ENCODE assay signal across 28 cellular contexts in genomic region chr6:72132425-72132824, GRCh38.
DNase-seq lines count a peak whose midpoint lies in the region; ATAC-seq, FAIRE-seq and TF ChIP-seq lines count a peak whose summit lies in the region.
"Had no signal": no experiment of that assay in that cellular context is flagged by ENCODE, and none has a peak within 500 bp of the region (broad histone marks: within the 10 kb centered on the region; RNA-seq: fewer than 3 reads in every experiment).

No MANE protein-coding gene starts in this region.

- TF ChIP-seq POLR2A in prostate gland (IDR thresholded peaks at IDR 0.05), result no peak

- TF ChIP-seq CTCF in BE2C (IDR thresholded peaks at IDR 0.05; ENCODE audit: low read depth, low read length), result no peak
- TF ChIP-seq CTCF in bronchial epithelial cell (IDR thresholded peaks at IDR 0.05; ENCODE audit: insufficient read depth, low read length, severe bottlenecking), result no peak
- no peak for TF ChIP-seq CTCF in ascending aorta (IDR thresholded peaks at IDR 0.05)
- TF ChIP-seq CTCF in prostate gland (IDR thresholded peaks at IDR 0.05), result no peak

- ATAC-seq in GM18868 (IDR thresholded peaks at IDR 0.05; ENCODE audit: unreplicated experiment) (peak; percentile 61), HG03432 (IDR thresholded peaks at IDR 0.05; ENCODE audit: unreplicated experiment) (peak; percentile 56)
- ATAC-seq: activated CD8-positive, alpha-beta T cell treated with anti-CD3 and anti-CD28 coated beads, Interleukin-2, amount 10 ng/mL, durations not matched to agents 7 days and 5 days; esophagus mucosa; left lung; naive thymus-derived CD8-positive, alpha-beta T cell; stimulated activated effector memory CD8-positive, alpha-beta T cell treated with anti-CD3 and anti-CD28 coated beads, Interleukin-12 subunit alpha, Interleukin-12 subunit beta, amount 100 ng/mL, for 72 hours; T-helper 17 cell had no signal

- H3K9me3 ChIP-seq in BE2C (no peaks in the 10 kb centered on the region), ascending aorta (no peaks in the 10 kb centered on the region), prostate gland (no peaks in the 10 kb centered on the region)
- H3K9me3 ChIP-seq: adrenal gland, BLaER1, left lung, SK-N-SH had no signal

- no peaks in the 10 kb centered on the region for H3K36me3 ChIP-seq in BE2C
- no peaks in the 10 kb centered on the region for H3K36me3 ChIP-seq in bronchial epithelial cell (ENCODE audit: control insufficient read depth, insufficient read depth, low read length)
- no peaks in the 10 kb centered on the region for H3K36me3 ChIP-seq in ascending aorta
- no peaks in the 10 kb centered on the region for H3K36me3 ChIP-seq in prostate gland
- H3K36me3 ChIP-seq: adrenal gland, BLaER1, left lung had no signal

- FAIRE-seq in bronchial epithelial cell (lab: Jason Lieb, UNC), result no peak
- FAIRE-seq: frontal cortex had no signal

- H3K4me3 ChIP-seq in BE2C (ENCODE audit: low read depth, low read length) (no peak overlapping the region), bronchial epithelial cell (ENCODE audit: low read depth, low read length) (no peak overlapping the region), ascending aorta (no peak overlapping the region), prostate gland (no peak overlapping the region)
- H3K4me3 ChIP-seq: adrenal gland, BLaER1, hepatocyte, left lung, smooth muscle cell had no signal

- intact Hi-C loops in ascending aorta (cut with DNase I) (no loop called here), prostate gland (cut with DNase I) (no loop called here)

- H3K27ac ChIP-seq in ascending aorta (no peak overlapping the region), prostate gland (no peak overlapping the region)
- H3K27ac ChIP-seq: adrenal gland, BLaER1, hepatocyte, KMS-11, left lung had no signal

- DNase-seq in BE2C, result peak; percentile 14
- peak; percentile 76 for DNase-seq in bronchial epithelial cell (ENCODE audit: low read depth)
- DNase-seq in ascending aorta (ENCODE audit: low spot score in 2 of 2), result no peak
- no peak for DNase-seq in A172 (ENCODE audit: low spot score)
- no peak for DNase-seq in GF-D8 (lab: John Stamatoyannopoulos, UW)
- no peak for DNase-seq in prostate gland (ENCODE audit: low spot score)
- DNase-seq: activated CD8-positive, alpha-beta T cell treated with anti-CD3 and anti-CD28 coated beads, Interleukin-2, amount 10 ng/mL, durations not matched to agents 7 days and 5 days; effector CD8-positive, alpha-beta T cell; left lung; midbrain; MV-4-11; naive thymus-derived CD8-positive, alpha-beta T cell; NCI-H1694 treated with DMSO at 0.1 percent for 48 hours; NCI-H526 treated with DMSO at 0.1 percent for 48 hours; retina; substantia nigra; T-helper 17 cell had no signal

- H3K4me1 ChIP-seq in BE2C, result peaks cover 39% of the 10 kb centered on the region
- H3K4me1 ChIP-seq in ascending aorta, result no peaks in the 10 kb centered on the region
- H3K4me1 ChIP-seq in prostate gland (replicated peaks), result no peaks in the 10 kb centered on the region
- H3K4me1 ChIP-seq: adrenal gland, BLaER1, left lung had no signal

- WGBS in prostate gland, result 81% methylated on average over 1 of the region's 1 CpG

- H3K27me3 ChIP-seq in BE2C, result no peaks in the 10 kb centered on the region
- no peaks in the 10 kb centered on the region for H3K27me3 ChIP-seq in bronchial epithelial cell (ENCODE audit: control insufficient read depth, insufficient read depth, low read length)
- H3K27me3 ChIP-seq in ascending aorta, result no peaks in the 10 kb centered on the region
- no peaks in the 10 kb centered on the region for H3K27me3 ChIP-seq in prostate gland (replicated peaks; ENCODE audit: insufficient read depth)
- H3K27me3 ChIP-seq: adrenal gland, BLaER1, hepatocyte, left lung had no signal

Comparison
In these comparisons a context has a peak if more than half of its experiments do, and no peak if none do; other contexts are left out.
1. DNase-seq: peak in BE2C (single experiment) and bronchial epithelial cell (single experiment); none in ascending aorta (0 of 2), A172 (single experiment), GF-D8 (single experiment) and prostate gland (single experiment).